8 cellular contexts compared by ENCODE assay signal in genomic region chr7:66740302-66740979, GRCh38. TPM values are rescaled to one million over a fixed set of nuclear protein-coding genes. Genes with fewer than 3 reads are reported as not detected.
DNase-seq lines count a peak whose midpoint lies in the region; ATAC-seq and TF ChIP-seq lines count a peak whose summit lies in the region.

RABGEF1 (plus strand) TSS chr7:66740733; CDS start chr7:66771900, 31,167 bp downstream.

- H3K27ac Mint-ChIP-seq in dendritic cell treated with granulocyte-macrophage colony-stimulating factor and Interleukin-4, amounts not matched to agents 40 ng/mL and 50 ng/mL, for 4 days: peak within 1 kb of the TSS; percentile 99

- ATAC-seq in GM19438 (IDR thresholded peaks at IDR 0.05; ENCODE audit: low read depth, unreplicated experiment): peak; percentile 76
- peak; percentile 84 for ATAC-seq in HG03571 (IDR thresholded peaks at IDR 0.05; ENCODE audit: unreplicated experiment)
- peak; percentile 96 for ATAC-seq in left lung

- H3K36me3 Mint-ChIP-seq in dendritic cell treated with granulocyte-macrophage colony-stimulating factor and Interleukin-4, amounts not matched to agents 40 ng/mL and 50 ng/mL, for 4 days (ENCODE audit: low read depth): peaks cover 53% of the 10 kb centered on the region

- peaks cover 0 to 15% of the 10 kb centered on the region in 2 donors for H3K36me3 ChIP-seq in left lung

- H3K4me3 Mint-ChIP-seq in dendritic cell treated with granulocyte-macrophage colony-stimulating factor and Interleukin-4, amounts not matched to agents 40 ng/mL and 50 ng/mL, for 4 days: peak within 1 kb of the TSS; percentile 96

- TF ChIP-seq CTCF in left lung (IDR thresholded peaks at IDR 0.05): no peak

- no peaks in the 10 kb centered on the region for H3K27me3 ChIP-seq in left lung

- H3K9me3 ChIP-seq in left lung: peaks cover 0 to 7% of the 10 kb centered on the region in 2 donors

- peaks cover 12% of the 10 kb centered on the region for H3K9me3 Mint-ChIP-seq in dendritic cell treated with granulocyte-macrophage colony-stimulating factor and Interleukin-4, amounts not matched to agents 40 ng/mL and 50 ng/mL, for 4 days

- DNase-seq in CD1c-positive myeloid dendritic cell (ENCODE audit: extremely low spot score): peak; percentile 99
- peak; percentile 95 for DNase-seq in NCI-H774 (lab: John Stamatoyannopoulos, UW)
- peak; percentile 92 to 93 for DNase-seq in activated CD4-positive, alpha-beta T cell treated with anti-CD3 and anti-CD28 coated beads, Interleukin-2, amount 50 U/mL, for 4 hours
- DNase-seq in left lung: peak; percentile 98 to 99
- DNase-seq in stimulated activated CD4-positive, alpha-beta T cell treated with anti-CD3 and anti-CD28 coated beads, Interleukin-2, amount 100 ng/mL, for 4 hours (ENCODE audit: low read depth): peak; percentile 94

- H3K27ac ChIP-seq in left lung: peak within 1 kb of the TSS; percentile 98 to 99

- intact Hi-C loops in dendritic cell treated with granulocyte-macrophage colony-stimulating factor and Interleukin-4, amounts not matched to agents 40 ng/mL and 50 ng/mL, for 4 days (cut with micrococcal nuclease): loop anchor here (1.0 kb wide), 1 partner anchor 58 kb away; no protein-coding TSS in a partner anchor
- intact Hi-C loops in left lung (cut with DNase I): no loop called here

- H3K4me3 ChIP-seq in left lung: peak within 1 kb of the TSS; percentile 81 to 98

- peaks cover 47% of the 10 kb centered on the region for H3K4me1 Mint-ChIP-seq in dendritic cell treated with granulocyte-macrophage colony-stimulating factor and Interleukin-4, amounts not matched to agents 40 ng/mL and 50 ng/mL, for 4 days (ENCODE audit: low read depth)

- peaks cover 10 to 32% of the 10 kb centered on the region in 2 donors for H3K4me1 ChIP-seq in left lung

- no peaks in the 10 kb centered on the region for H3K27me3 Mint-ChIP-seq in dendritic cell treated with granulocyte-macrophage colony-stimulating factor and Interleukin-4, amounts not matched to agents 40 ng/mL and 50 ng/mL, for 4 days

RNA-seq across cellular contexts. Expression of gene RABGEF1, which starts in this region (rescaled TPM):
- 10 to 100 TPM; 22.5 to 22.7 TPM for total RNA-seq in left lung

Comparison
In these comparisons a context has a peak if more than half of its experiments do, and no peak if none do; other contexts are left out.
1. Peak in every context shown above with its lines: DNase-seq, ATAC-seq, H3K4me3 ChIP-seq and H3K27ac ChIP-seq.